18 cellular contexts compared by ENCODE assay signal in the genomic region with DNA sequence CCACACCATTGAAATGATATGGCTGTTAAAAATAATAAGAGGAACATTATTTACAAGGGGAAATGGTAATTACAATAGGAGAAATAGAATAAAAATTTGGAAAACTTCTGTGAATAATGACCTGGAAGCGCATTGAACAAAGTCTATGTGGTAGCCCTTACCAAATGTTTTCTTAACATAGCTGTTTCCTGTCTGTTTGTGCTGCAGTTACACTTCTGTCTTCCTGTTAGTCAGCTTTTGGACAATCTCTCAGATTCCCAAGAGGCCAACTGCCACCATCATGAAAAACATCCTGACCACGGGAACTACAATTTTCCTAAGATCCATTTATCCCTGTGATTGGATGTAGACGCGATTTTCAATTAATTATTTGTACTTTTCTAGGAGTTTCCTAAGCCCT.
A peak's percentile ranks its signal among the peaks of the same experiment; 100 is the strongest.
DNase-seq lines count a peak whose midpoint lies in the region; ATAC-seq, FAIRE-seq and TF ChIP-seq lines count a peak whose summit lies in the region.
"Had no signal": no experiment of that assay in that cellular context is flagged by ENCODE, and none has a peak within 500 bp of the region (broad histone marks: within the 10 kb centered on the region; RNA-seq: fewer than 3 reads in every experiment).

No MANE protein-coding gene starts in this region.

- TF ChIP-seq RAD21 in IMR-90 (IDR thresholded peaks at IDR 0.05; ENCODE audit: low read length), result no peak

- H3K9me3 Mint-ChIP-seq in type B pancreatic cell, result no peaks in the 10 kb centered on the region
- H3K9me3 Mint-ChIP-seq: activated CD4-positive, alpha-beta T cell treated with anti-CD3 and anti-CD28 coated beads, Interleukin-2, amount 10 ng/mL, durations not matched to agents 24 days and 14 days had no signal

- BruUV-seq in A673 (replicated peaks; lab: Mats Ljungman, UMichigan), result no TSS peak
- no TSS peak for BruUV-seq in IMR-90 (replicated peaks; lab: Mats Ljungman, UMichigan)

- H4K8ac ChIP-seq in IMR-90 (ENCODE audit: low read depth in 2 of 2, low read length in 2 of 2), result no peak overlapping the region; a peak in 1 of 4 replicates

- H3K27ac Mint-ChIP-seq in type B pancreatic cell, result no peak overlapping the region
- H3K27ac Mint-ChIP-seq: activated CD4-positive, alpha-beta T cell treated with anti-CD3 and anti-CD28 coated beads, Interleukin-2, amount 10 ng/mL, durations not matched to agents 24 days and 14 days; activated T-cell treated with anti-CD3 and anti-CD28 coated beads, Interleukin-2, amount 50 U/mL, for 72 hours; T-cell had no signal

- no peak overlapping the region for H2AK5ac ChIP-seq in IMR-90 (ENCODE audit: low read depth, low read length)

- peak overlapping the region; percentile 76 for H2BK5ac ChIP-seq in IMR-90 (ENCODE audit: low read depth, low read length, poor library complexity, severe bottlenecking)

- H4K5ac ChIP-seq in IMR-90 (ENCODE audit: low read depth, low read length), result peak overlapping the region; percentile 49; the same call in 1 of the 2 replicates

- no peak overlapping the region for H2AK9ac ChIP-seq in IMR-90 (replicated peaks; ENCODE audit: low read depth, low read length, poor library complexity)

- H3K4me1 Mint-ChIP-seq in type B pancreatic cell (ENCODE audit: unreplicated experiment), result peaks cover 14% of the 10 kb centered on the region
- H3K4me1 Mint-ChIP-seq: activated CD4-positive, alpha-beta T cell treated with anti-CD3 and anti-CD28 coated beads, Interleukin-2, amount 10 ng/mL, durations not matched to agents 24 days and 14 days; T-cell had no signal

- H3K27me3 ChIP-seq in A673 (replicated peaks; ENCODE audit: insufficient read depth, low read depth, low read length, poor library complexity) (no peaks in the 10 kb centered on the region), IMR-90 (ENCODE audit: control insufficient read depth, insufficient read depth, low read length) (no peaks in the 10 kb centered on the region), keratinocyte (ENCODE audit: control insufficient read depth, extremely low read depth, insufficient read depth, low read length) (no peaks in the 10 kb centered on the region), vagina (no peaks in the 10 kb centered on the region)

- H3K9ac ChIP-seq in IMR-90 (ENCODE audit: low read depth, low read length), result no peak overlapping the region
- H3K9ac ChIP-seq in keratinocyte (ENCODE audit: control insufficient read depth, extremely low read depth, insufficient read depth, low read length), result no peak overlapping the region

- FAIRE-seq in keratinocyte (lab: Jason Lieb, UNC), result peak; percentile 57
- FAIRE-seq: GM12892 had no signal

- H3K9me1 ChIP-seq in IMR-90 (ENCODE audit: insufficient read depth, low read length), result no peaks in the 10 kb centered on the region
- no peaks in the 10 kb centered on the region for H3K9me1 ChIP-seq in keratinocyte (ENCODE audit: control insufficient read depth, extremely low read depth, insufficient read depth, low read length)

- TF ChIP-seq CTCF in A673 (conservative IDR thresholded peaks at IDR 0.05; ENCODE audit: low read depth, low read length) (no peak), IMR-90 (conservative IDR thresholded peaks at IDR 0.05; ENCODE audit: low read depth, low read length) (no peak), keratinocyte (optimal IDR thresholded peaks at IDR 0.05 in 1 of 3, IDR thresholded peaks at IDR 0.05 in 1 of 3, conservative IDR thresholded peaks at IDR 0.05 in 1 of 3; ENCODE audit: extremely low read depth in 1 of 3, insufficient read depth in 2 of 3, low read length in 3 of 3) (no peak), vagina (IDR thresholded peaks at IDR 0.05) (no peak), type B pancreatic cell (conservative IDR thresholded peaks at IDR 0.05) (no peak)

- no peak overlapping the region for H3K4me3 Mint-ChIP-seq in type B pancreatic cell
- H3K4me3 Mint-ChIP-seq: activated CD4-positive, alpha-beta T cell treated with anti-CD3 and anti-CD28 coated beads, Interleukin-2, amount 10 ng/mL, durations not matched to agents 24 days and 14 days; activated T-cell treated with anti-CD3 and anti-CD28 coated beads, Interleukin-2, amount 50 U/mL, for 72 hours; T-cell had no signal

- H3K4me2 ChIP-seq in IMR-90 (ENCODE audit: low read depth, low read length), result no peak overlapping the region; the same call in 1 of the 2 replicates
- no peak overlapping the region for H3K4me2 ChIP-seq in keratinocyte (ENCODE audit: control insufficient read depth, extremely low read depth, insufficient read depth, low read depth, low read length)

- in situ Hi-C loops in IMR-90 (cut with MboI; ENCODE audit: low sequenced_read_pairs), result no loop called here

- peak; percentile 65 for DNase-seq in A673 (ENCODE audit: low spot score)
- DNase-seq in IMR-90, result peak; percentile 64
- DNase-seq in amniotic epithelial cell (ENCODE audit: low read depth), result peak; percentile 46
- DNase-seq in keratinocyte (ENCODE audit: low read depth, low spot score), result no peak
- DNase-seq in kidney tubule cell (ENCODE audit: low spot score), result no peak
- no peak for DNase-seq in vagina (ENCODE audit: extremely low spot score in 2 of 2)
- DNase-seq in type B pancreatic cell (ENCODE audit: extremely low spot score, unreplicated experiment), result no peak
- no peak for DNase-seq in activated CD4-positive, alpha-beta T cell treated with anti-CD3 and anti-CD28 coated beads for 4 hours
- DNase-seq: activated CD4-positive, alpha-beta T cell treated with anti-CD3 and anti-CD28 coated beads, Interleukin-2, amount 10 ng/mL, durations not matched to agents 24 days and 14 days; activated T-cell treated with anti-CD3 and anti-CD28 coated beads, Interleukin-2, amount 50 U/mL, for 72 hours; aorta; DMS153; effector CD8-positive, alpha-beta T cell; left ventricle myocardium superior; stimulated activated CD4-positive, alpha-beta T cell treated with anti-CD3 and anti-CD28 coated beads, Interleukin-15, amount 100 ng/mL, for 24 hours; T-cell had no signal

- peak; percentile 44; the same call in 1 of the 2 replicates for ATAC-seq in IMR-90 (ENCODE audit: low read depth)
- ATAC-seq: activated T-cell treated with anti-CD3 and anti-CD28 coated beads, Interleukin-2, amount 50 U/mL, for 72 hours; left ventricle myocardium superior; T-cell had no signal

- no peak overlapping the region for H2BK15ac ChIP-seq in IMR-90 (ENCODE audit: low read depth, low read length)

- H4K91ac ChIP-seq in IMR-90 (ENCODE audit: insufficient read depth, low read depth, low read length), result no peak overlapping the region

- no peaks in the 10 kb centered on the region for H3K79me1 ChIP-seq in IMR-90 (ENCODE audit: low read depth in 1 of 2, low read length in 2 of 2)

- no peaks in the 10 kb centered on the region for H3K36me3 Mint-ChIP-seq in type B pancreatic cell
- H3K36me3 Mint-ChIP-seq: T-cell had no signal

- WGBS in IMR-90 (ENCODE audit: extremely low coverage in 2 of 2, insufficient read length in 1 of 2), 2 experiments, result no CpG with 5 or more reads among the region's 4 CpGs

- H3K36me3 ChIP-seq in A673 (ENCODE audit: insufficient read depth, low read length, poor library complexity, severe bottlenecking), result no peaks in the 10 kb centered on the region
- no peaks in the 10 kb centered on the region for H3K36me3 ChIP-seq in IMR-90 (ENCODE audit: control insufficient read depth, insufficient read depth, low read length)
- no peaks in the 10 kb centered on the region for H3K36me3 ChIP-seq in keratinocyte (ENCODE audit: control insufficient read depth in 2 of 2, extremely low read depth in 1 of 2, insufficient read depth in 2 of 2, low read length in 2 of 2)
- no peaks in the 10 kb centered on the region for H3K36me3 ChIP-seq in vagina

- peak overlapping the region; percentile 11; the same call in 1 of the 2 replicates for H3K4ac ChIP-seq in IMR-90 (ENCODE audit: low read depth, low read length)

- H2BK20ac ChIP-seq in IMR-90 (ENCODE audit: low read depth, low read length), result peak overlapping the region; percentile 48; the same call in 1 of the 2 replicates

- CTCF ChIA-PET in A673 (lab: Charles Lee) (no interaction called here), IMR-90 (lab: Yijun Ruan, JAX) (no interaction called here)

- no peak for TF ChIP-seq POLR2A in IMR-90 (IDR thresholded peaks at IDR 0.05; ENCODE audit: low read depth, low read length)
- no peak for TF ChIP-seq POLR2A in vagina (IDR thresholded peaks at IDR 0.05)

- peaks cover 10% of the 10 kb centered on the region for H3K4me1 ChIP-seq in A673 (ENCODE audit: insufficient read depth, low read length, poor library complexity, severe bottlenecking)
- H3K4me1 ChIP-seq in IMR-90 (ENCODE audit: control insufficient read depth, insufficient read depth, low read length), result no peaks in the 10 kb centered on the region; the same call in 1 of the 2 replicates
- peaks cover 5% of the 10 kb centered on the region for H3K4me1 ChIP-seq in keratinocyte (ENCODE audit: control insufficient read depth, extremely low read depth, insufficient read depth, low read length)
- H3K4me1 ChIP-seq in vagina, result no peaks in the 10 kb centered on the region

- no peaks in the 10 kb centered on the region for H3K79me2 ChIP-seq in keratinocyte (ENCODE audit: control insufficient read depth, insufficient read depth, low read length)

- H3K27me3 Mint-ChIP-seq in type B pancreatic cell, result no peaks in the 10 kb centered on the region
- H3K27me3 Mint-ChIP-seq: activated CD4-positive, alpha-beta T cell treated with anti-CD3 and anti-CD28 coated beads, Interleukin-2, amount 10 ng/mL, durations not matched to agents 24 days and 14 days; T-cell had no signal

- H4K20me1 ChIP-seq in IMR-90 (ENCODE audit: insufficient read depth, low read length), result no peaks in the 10 kb centered on the region
- no peaks in the 10 kb centered on the region for H4K20me1 ChIP-seq in keratinocyte (ENCODE audit: control insufficient read depth, extremely low read depth, insufficient read depth, low read length)

- H2AFZ ChIP-seq in IMR-90 (replicated peaks; ENCODE audit: low read length, poor library complexity), result no peak overlapping the region
- peak overlapping the region; percentile 4 for H2AFZ ChIP-seq in keratinocyte (ENCODE audit: control insufficient read depth, low read length)

- no peak overlapping the region; the same call in 1 of the 2 replicates for H3K56ac ChIP-seq in IMR-90 (ENCODE audit: extremely low read depth, insufficient read depth, low read length)

- no peak overlapping the region for H3K14ac ChIP-seq in IMR-90 (replicated peaks; ENCODE audit: low read depth, low read length)

- dilution Hi-C loops in IMR-90 (cut with HindIII; ENCODE audit: low sequenced_read_pairs, unreplicated experiment) (no loop called here), keratinocyte (cut with MboI; ENCODE audit: extremely low pct_ligation_motif_present, low sequenced_read_pairs) (no loop called here)

- peak overlapping the region; percentile 86; the same call in 1 of the 2 replicates for H3K18ac ChIP-seq in IMR-90 (ENCODE audit: low read depth, low read length)

- POLR2A ChIA-PET in A673 (lab: Charles Lee; ENCODE audit: low non-redundant PET) (no interaction called here), IMR-90 (lab: Charles Lee; ENCODE audit: unreplicated experiment) (no interaction called here)

- no peak overlapping the region; the same call in 1 of the 2 replicates for H2BK120ac ChIP-seq in IMR-90 (ENCODE audit: low read depth, low read length)

- H3K23ac ChIP-seq in IMR-90 (ENCODE audit: low read depth, low read length), result no peak overlapping the region

- H3K4me3 ChIP-seq in A673 (ENCODE audit: low read depth, low read length, poor library complexity, severe bottlenecking), result no peak overlapping the region
- no peak overlapping the region for H3K4me3 ChIP-seq in IMR-90 (ENCODE audit: insufficient read depth, low read depth, low read length)
- no peak overlapping the region for H3K4me3 ChIP-seq in keratinocyte (ENCODE audit: control insufficient read depth in 2 of 3, extremely low read depth in 1 of 3, insufficient read depth in 2 of 3, low read depth in 1 of 3, low read length in 3 of 3)
- H3K4me3 ChIP-seq in vagina, result no peak overlapping the region

- intact Hi-C loops in A673 (cut with micrococcal nuclease; ENCODE audit: unreplicated experiment), result no loop called here
- intact Hi-C loops in IMR-90 (cut with micrococcal nuclease), result no loop called here
- intact Hi-C loops in vagina (cut with DNase I), result no loop called here

- no peaks in the 10 kb centered on the region for H3K9me3 ChIP-seq in A673 (ENCODE audit: low read depth, low read length, poor library complexity, severe bottlenecking)
- no peaks in the 10 kb centered on the region; the same call in 1 of the 2 replicates for H3K9me3 ChIP-seq in IMR-90 (ENCODE audit: control insufficient read depth, insufficient read depth, low read length)
- no peaks in the 10 kb centered on the region for H3K9me3 ChIP-seq in keratinocyte (ENCODE audit: control insufficient read depth, low read depth, low read length)
- no peaks in the 10 kb centered on the region for H3K9me3 ChIP-seq in vagina

- H3K27ac ChIP-seq in A673 (ENCODE audit: low read depth, low read length, poor library complexity, severe bottlenecking) (no peak overlapping the region), IMR-90 (ENCODE audit: insufficient read depth, low read length) (no peak overlapping the region), keratinocyte (ENCODE audit: control insufficient read depth, insufficient read depth, low read length) (no peak overlapping the region), vagina (no peak overlapping the region)
- H3K27ac ChIP-seq: HL-60 had no signal

Comparison
In these comparisons a context has a peak if more than half of its experiments do, and no peak if none do; other contexts are left out.
1. DNase-seq: peak in A673 (single experiment), IMR-90 (single experiment) and amniotic epithelial cell (single experiment); none in keratinocyte (single experiment), kidney tubule cell (single experiment), vagina (0 of 2), type B pancreatic cell (single experiment) and activated CD4-positive, alpha-beta T cell treated with anti-CD3 and anti-CD28 coated beads for 4 hours (0 of 2).